In the genomic region with DNA sequence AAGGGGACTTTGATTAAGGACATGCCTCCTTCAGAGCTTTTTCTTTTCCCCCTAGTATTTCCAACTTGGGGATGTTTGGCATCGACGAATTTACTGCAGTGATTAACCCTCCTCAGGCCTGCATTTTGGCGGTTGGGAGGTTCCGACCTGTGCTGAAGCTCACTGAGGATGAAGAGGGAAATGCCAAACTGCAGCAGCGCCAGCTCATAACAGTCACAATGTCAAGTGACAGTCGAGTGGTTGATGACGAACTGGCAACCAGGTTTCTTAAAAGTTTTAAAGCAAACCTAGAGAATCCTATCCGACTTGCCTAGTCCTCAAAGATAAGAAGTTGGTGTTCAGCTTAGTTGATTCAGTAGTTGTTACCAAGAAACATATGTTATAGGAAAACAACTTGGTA, we compare ENCODE assay signal across 34 cellular contexts.
"Had no signal": no experiment of that assay in that cellular context is flagged by ENCODE, and none has a peak within 500 bp of the region (broad histone marks: within the 10 kb centered on the region; RNA-seq: fewer than 3 reads in every experiment).

No MANE protein-coding gene starts in this region.

- H3K9me3 ChIP-seq: body of pancreas, breast epithelium had no signal

- H3K4me3 Mint-ChIP-seq: activated CD4-positive, alpha-beta memory T cell treated with anti-CD3 and anti-CD28 coated beads, Interleukin-2, amount 10 ng/mL, durations not matched to agents 7 days and 5 days; activated CD4-positive, alpha-beta T cell treated with anti-CD3 and anti-CD28 coated beads for 36 hours; activated CD4-positive, alpha-beta T cell treated with anti-CD3 and anti-CD28 coated beads, Interleukin-2, amount 10 ng/mL, durations not matched to agents 7 days and 5 days; activated CD8-positive, alpha-beta memory T cell treated with anti-CD3 and anti-CD28 coated beads, Interleukin-2, amount 10 ng/mL, durations not matched to agents 7 days and 5 days; activated CD8-positive, alpha-beta T cell treated with anti-CD3 and anti-CD28 coated beads, Interleukin-2, amount 10 ng/mL, durations not matched to agents 7 days and 5 days; activated naive CD4-positive, alpha-beta T cell treated with anti-CD3 and anti-CD28 coated beads for 36 hours; activated naive CD8-positive, alpha-beta T cell treated with anti-CD3 and anti-CD28 coated beads for 36 hours; activated T-cell treated with anti-CD3 and anti-CD28 coated beads, Interleukin-2, amount 50 U/mL, for 24 hours; T-cell; T-helper 2 cell treated with Interferon-gamma antibody and Interleukin-4, amounts not matched to agents 5 μg/mL and 100 μg/mL, for 36 hours; WTC11 had no signal

- H3K4me1 ChIP-seq: breast epithelium had no signal

- H3K36me3 Mint-ChIP-seq: activated naive CD4-positive, alpha-beta T cell treated with anti-CD3 and anti-CD28 coated beads, Interleukin-2, amount 50 U/mL, for 72 hours; activated naive CD8-positive, alpha-beta T cell treated with anti-CD3 and anti-CD28 coated beads for 36 hours; WTC11 had no signal

- H3K36me3 ChIP-seq: brain microvascular endothelial cell, breast epithelium, WERI-Rb-1 had no signal

- H3K9me3 Mint-ChIP-seq: activated CD4-positive, alpha-beta memory T cell treated with anti-CD3 and anti-CD28 coated beads, Interleukin-2, amount 10 ng/mL, durations not matched to agents 7 days and 5 days; activated CD4-positive, alpha-beta T cell treated with anti-CD3 and anti-CD28 coated beads, Interleukin-2, amount 10 ng/mL, durations not matched to agents 7 days and 5 days; activated naive CD4-positive, alpha-beta T cell treated with anti-CD3 and anti-CD28 coated beads for 36 hours; activated naive CD4-positive, alpha-beta T cell treated with anti-CD3 and anti-CD28 coated beads, Interleukin-2, amount 50 U/mL, for 72 hours; activated naive CD8-positive, alpha-beta T cell treated with anti-CD3 and anti-CD28 coated beads for 36 hours; activated T-cell treated with anti-CD3 and anti-CD28 coated beads, Interleukin-2, amount 50 U/mL, for 24 hours; activated T-helper 2 cell treated with anti-CD3 and anti-CD28 coated beads, Interferon-gamma antibody, Interleukin-2, Interleukin-4, amounts not matched to agents 10 μg/mL and 5 μg/mL and 100 μg/mL, durations not matched to agents 14 hours and 24 hours and 36 hours; T-cell; T-helper 2 cell treated with Interferon-gamma antibody and Interleukin-4, amounts not matched to agents 5 μg/mL and 100 μg/mL, for 36 hours; WTC11 had no signal

- H3K4me1 Mint-ChIP-seq: WTC11 had no signal

- H3K27me3 ChIP-seq: adrenal gland, body of pancreas, brain microvascular endothelial cell, breast epithelium had no signal

- H3K27ac Mint-ChIP-seq: activated CD4-positive, alpha-beta memory T cell treated with anti-CD3 and anti-CD28 coated beads, Interleukin-2, amount 10 ng/mL, durations not matched to agents 7 days and 5 days; activated CD4-positive, alpha-beta T cell treated with anti-CD3 and anti-CD28 coated beads for 36 hours; activated CD4-positive, alpha-beta T cell treated with anti-CD3 and anti-CD28 coated beads, Interleukin-2, amount 10 ng/mL, durations not matched to agents 7 days and 5 days; activated CD8-positive, alpha-beta memory T cell treated with anti-CD3 and anti-CD28 coated beads, Interleukin-2, amount 10 ng/mL, durations not matched to agents 7 days and 5 days; activated CD8-positive, alpha-beta T cell treated with anti-CD3 and anti-CD28 coated beads, Interleukin-2, amount 10 ng/mL, durations not matched to agents 7 days and 5 days; activated naive CD4-positive, alpha-beta T cell treated with anti-CD3 and anti-CD28 coated beads for 36 hours; activated naive CD4-positive, alpha-beta T cell treated with anti-CD3 and anti-CD28 coated beads, Interleukin-2, amount 50 U/mL, for 72 hours; activated naive CD8-positive, alpha-beta T cell treated with anti-CD3 and anti-CD28 coated beads for 36 hours; activated T-cell treated with anti-CD3 and anti-CD28 coated beads, Interleukin-2, amount 50 U/mL, for 24 hours; activated T-helper 2 cell treated with anti-CD3 and anti-CD28 coated beads, Interferon-gamma antibody, Interleukin-2, Interleukin-4, amounts not matched to agents 10 μg/mL and 5 μg/mL and 100 μg/mL, durations not matched to agents 14 hours and 24 hours and 36 hours; T-cell; T-helper 2 cell treated with Interferon-gamma antibody and Interleukin-4, amounts not matched to agents 5 μg/mL and 100 μg/mL, for 36 hours; WTC11 had no signal

- H3K4me3 ChIP-seq: adrenal gland, body of pancreas, breast epithelium had no signal

- DNase-seq: activated CD4-positive, alpha-beta memory T cell treated with anti-CD3 and anti-CD28 coated beads, Interleukin-2, amount 10 ng/mL, durations not matched to agents 7 days and 5 days; activated CD4-positive, alpha-beta T cell treated with anti-CD3 and anti-CD28 coated beads for 1 hour; activated CD4-positive, alpha-beta T cell treated with anti-CD3 and anti-CD28 coated beads for 36 hours; activated CD4-positive, alpha-beta T cell treated with anti-CD3 and anti-CD28 coated beads for 48 hours; activated CD4-positive, alpha-beta T cell treated with anti-CD3 and anti-CD28 coated beads, Interleukin-2, amount 10 ng/mL, durations not matched to agents 7 days and 5 days; activated CD4-positive, alpha-beta T cell treated with anti-CD3 and anti-CD28 coated beads, Interleukin-2, amount 50 U/mL, for 48 hours; activated CD4-positive, CD25-positive, alpha-beta regulatory T cell; activated CD8-positive, alpha-beta memory T cell treated with anti-CD3 and anti-CD28 coated beads for 24 hours; activated CD8-positive, alpha-beta memory T cell treated with anti-CD3 and anti-CD28 coated beads, Interleukin-2, amount 10 ng/mL, durations not matched to agents 7 days and 5 days; activated CD8-positive, alpha-beta memory T cell treated with anti-CD3 and anti-CD28 coated beads, Interleukin-2, amount 50 U/mL, for 48 hours; activated CD8-positive, alpha-beta T cell treated with anti-CD3 and anti-CD28 coated beads, Interleukin-2, amount 10 ng/mL, durations not matched to agents 7 days and 5 days; activated effector memory CD4-positive, alpha-beta T cell treated with Interleukin-2 at 50 U/mL for 16 hours; activated gamma-delta T cell; activated naive CD4-positive, alpha-beta T cell treated with anti-CD3 and anti-CD28 coated beads for 36 hours; activated naive CD4-positive, alpha-beta T cell treated with anti-CD3 and anti-CD28 coated beads, Interleukin-2, amount 50 U/mL, for 16 hours; activated naive CD8-positive, alpha-beta T cell treated with anti-CD3 and anti-CD28 coated beads for 36 hours; activated T-cell treated with anti-CD3 and anti-CD28 coated beads, Interleukin-2, amount 50 U/mL, for 24 hours; activated T-cell treated with anti-CD3 and anti-CD28 coated beads, Interleukin-2, amount 50 U/mL, for 48 hours; adrenal gland; amniotic stem cell; aorta; body of pancreas; brain microvascular endothelial cell; central memory CD4-positive, alpha-beta T cell; T-cell; T-helper 2 cell; T-helper 9 cell; WERI-Rb-1 had no signal

- H3K27ac ChIP-seq: adrenal gland, body of pancreas, brain microvascular endothelial cell, breast epithelium, WERI-Rb-1 had no signal

- H3K27me3 Mint-ChIP-seq: activated CD4-positive, alpha-beta memory T cell treated with anti-CD3 and anti-CD28 coated beads, Interleukin-2, amount 10 ng/mL, durations not matched to agents 7 days and 5 days; activated CD4-positive, alpha-beta T cell treated with anti-CD3 and anti-CD28 coated beads for 36 hours; activated CD4-positive, alpha-beta T cell treated with anti-CD3 and anti-CD28 coated beads, Interleukin-2, amount 10 ng/mL, durations not matched to agents 7 days and 5 days; activated CD8-positive, alpha-beta memory T cell treated with anti-CD3 and anti-CD28 coated beads, Interleukin-2, amount 10 ng/mL, durations not matched to agents 7 days and 5 days; activated naive CD8-positive, alpha-beta T cell treated with anti-CD3 and anti-CD28 coated beads for 36 hours; activated T-cell treated with anti-CD3 and anti-CD28 coated beads, Interleukin-2, amount 50 U/mL, for 24 hours; T-cell had no signal

- ATAC-seq: activated CD4-positive, alpha-beta T cell treated with anti-CD3 and anti-CD28 coated beads for 36 hours; activated CD4-positive, CD25-positive, alpha-beta regulatory T cell treated with anti-CD3 and anti-CD28 coated beads, Interleukin-2, amount 50 U/mL, for 24 hours; activated CD8-positive, alpha-beta memory T cell treated with anti-CD3 and anti-CD28 coated beads, Interleukin-2, amount 10 ng/mL, durations not matched to agents 7 days and 5 days; activated CD8-positive, alpha-beta T cell treated with anti-CD3 and anti-CD28 coated beads, Interleukin-2, amount 10 ng/mL, durations not matched to agents 7 days and 5 days; activated naive CD4-positive, alpha-beta T cell treated with anti-CD3 and anti-CD28 coated beads, Interleukin-2, amount 50 U/mL, for 72 hours; body of pancreas; T-cell; WTC11 had no signal
